Comparison of ENCODE assay signal across 18 cellular contexts in the genomic region with DNA sequence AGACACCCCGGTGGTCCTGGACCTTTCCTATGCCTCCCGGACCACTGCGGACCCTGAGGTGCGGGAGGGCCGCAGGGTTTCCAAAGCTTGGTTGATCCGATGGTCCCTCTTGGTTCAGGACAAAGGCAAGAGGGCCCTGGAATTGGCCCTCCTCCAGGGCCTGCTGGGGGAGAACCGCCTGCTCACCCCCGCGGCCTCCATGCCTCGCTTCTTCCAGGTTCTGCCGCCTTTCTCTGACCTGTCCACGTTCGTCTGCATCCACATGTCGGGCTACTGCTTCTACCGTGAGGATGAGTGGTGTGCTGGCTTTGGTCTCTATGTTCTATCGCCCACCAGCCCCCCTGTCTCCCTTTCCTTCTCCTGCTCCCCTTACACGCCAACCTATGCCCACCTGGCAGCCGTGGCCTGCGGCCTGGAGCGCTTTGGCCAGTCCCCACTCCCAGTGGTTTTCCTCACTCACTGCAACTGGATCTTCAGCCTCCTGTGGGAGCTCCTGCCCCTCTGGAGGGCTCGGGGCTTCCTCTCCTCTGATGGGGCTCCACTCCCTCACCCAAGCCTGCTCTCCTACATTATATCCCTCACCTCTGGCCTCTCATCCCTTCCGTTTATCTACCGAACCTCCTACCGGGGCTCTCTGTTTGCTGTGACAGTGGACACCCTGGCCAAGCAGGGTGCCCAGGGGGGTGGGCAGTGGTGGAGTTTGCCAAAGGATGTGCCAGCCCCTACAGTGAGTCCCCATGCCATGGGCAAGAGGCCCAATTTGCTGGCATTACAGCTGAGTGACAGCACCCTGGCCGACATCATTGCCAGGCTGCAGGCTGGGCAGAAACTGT. TPM values are rescaled to one million over a fixed set of nuclear protein-coding genes. Genes with fewer than 3 reads are reported as not detected.
DNase-seq lines count a peak whose midpoint lies in the region; ATAC-seq and TF ChIP-seq lines count a peak whose summit lies in the region.
"Had no signal": no experiment of that assay in that cellular context is flagged by ENCODE, and none has a peak within 500 bp of the region (broad histone marks: within the 10 kb centered on the region; RNA-seq: fewer than 3 reads in every experiment).

No MANE protein-coding gene starts in this region.

- H3K9me3 ChIP-seq in cardiac muscle cell (ENCODE audit: low read depth) (no peaks in the 10 kb centered on the region), left ventricle myocardium inferior (replicated peaks) (no peaks in the 10 kb centered on the region), upper lobe of left lung (no peaks in the 10 kb centered on the region)

- no peak for TF ChIP-seq POLR2A in upper lobe of left lung (IDR thresholded peaks at IDR 0.05)

- intact Hi-C loops in left ventricle myocardium inferior (cut with micrococcal nuclease): no loop called here

- H3K36me3 ChIP-seq in cardiac muscle cell (peaks cover 13% of the 10 kb centered on the region), left ventricle myocardium inferior (peaks cover 36% of the 10 kb centered on the region), upper lobe of left lung (peaks cover 0 to 41% (median 16%) of the 10 kb centered on the region in 4 donors)

- DNase-seq in cardiac muscle cell (ENCODE audit: low read depth in 1 of 2, low spot score in 1 of 2) (no peak), left ventricle myocardium inferior (no peak), mesenteric fat pad (ENCODE audit: low spot score) (peak; percentile 77), upper lobe of left lung (peak; percentile 8 to 52), NCI-H524 treated with DMSO at 0.1 percent for 48 hours (lab: John Stamatoyannopoulos, UW) (no peak)
- DNase-seq: CD4-positive, alpha-beta T cell; DMS53; MM.1S; NCI-H2029; NCI-H446 treated with DMSO at 0.1 percent for 48 hours; NCI-H526 treated with DMSO at 0.1 percent for 48 hours; SHP77 treated with DMSO at 0.1 percent for 48 hours had no signal

- H3K4me1 ChIP-seq in cardiac muscle cell (ENCODE audit: low read depth) (peaks cover 11% of the 10 kb centered on the region), left ventricle myocardium inferior (peaks cover 20% of the 10 kb centered on the region), upper lobe of left lung (peaks cover 2 to 10% (median 5%) of the 10 kb centered on the region in 4 donors)

- H3K27ac ChIP-seq in cardiac muscle cell (peak overlapping the region; percentile 63), left ventricle myocardium inferior (replicated peaks) (no peak overlapping the region), upper lobe of left lung (no peak overlapping the region)
- H3K27ac ChIP-seq: KMS-11, RWPE1 had no signal

- H3K4me3 ChIP-seq in cardiac muscle cell (no peak overlapping the region), left ventricle myocardium inferior (no peak overlapping the region), upper lobe of left lung (no peak overlapping the region)

- TF ChIP-seq CTCF in cardiac muscle cell (IDR thresholded peaks at IDR 0.05; ENCODE audit: low read depth, low read length): no peak
- TF ChIP-seq CTCF in left ventricle myocardium inferior (IDR thresholded peaks at IDR 0.05; ENCODE audit: borderline replicate concordance): no peak
- no peak for TF ChIP-seq CTCF in upper lobe of left lung (IDR thresholded peaks at IDR 0.05)

- WGBS in upper lobe of left lung, 2 donors: 89 to 90% methylated on average over 24 to 25 of the region's 25 CpGs

- TF ChIP-seq EP300 in upper lobe of left lung (IDR thresholded peaks at IDR 0.05): no peak

- H3K27me3 ChIP-seq in cardiac muscle cell (no peaks in the 10 kb centered on the region), left ventricle myocardium inferior (ENCODE audit: low read depth) (no peaks in the 10 kb centered on the region), upper lobe of left lung (no peaks in the 10 kb centered on the region)

- no peak for ATAC-seq in upper lobe of left lung (ENCODE audit: low FRiP score in 2 of 2)
- ATAC-seq: Panc1 had no signal

RNA-seq across cellular contexts. Expression of a gene that starts 13.8 kb away (rescaled TPM):
- total RNA-seq in cardiac muscle cell (2.3 and 3.3 TPM in 2 replicates), left ventricle myocardium inferior (0.55 TPM), mesenteric fat pad (5.0 TPM), upper lobe of left lung (1 to 10 TPM; 1.1 to 4.2 (median 3.1) TPM)
- polyA plus RNA-seq in cardiac muscle cell: 3.1 and 5.3 TPM in 2 replicates
- total RNA-seq: A172, Daoy had no signal

RNA-seq across cellular contexts. Expression of a gene that starts 14.1 kb away (rescaled TPM):
- total RNA-seq in cardiac muscle cell (62.2 and 90.7 TPM in 2 replicates), left ventricle myocardium inferior (20.5 TPM), mesenteric fat pad (41.4 TPM), upper lobe of left lung (100 to 1,000 TPM in 1 of 6 donors, 10 to 100 TPM in 5; 43.9 to 136 (median 66.4) TPM)
- 34.7 and 35.7 TPM in 2 replicates for polyA plus RNA-seq in cardiac muscle cell

RNA-seq across cellular contexts. Expression of a gene that starts 16.8 kb away (rescaled TPM):
- total RNA-seq in cardiac muscle cell: 37.2 and 56.2 TPM in 2 replicates
- polyA plus RNA-seq in cardiac muscle cell: 21.3 and 30.7 TPM in 2 replicates
- 8.0 TPM for total RNA-seq in left ventricle myocardium inferior
- 11.7 TPM for total RNA-seq in mesenteric fat pad
- 10 to 100 TPM in 5 of 6 donors, 1 to 10 TPM in 1; 5.5 to 18.7 (median 14.4) TPM for total RNA-seq in upper lobe of left lung
- polyA plus RNA-seq: IgD-negative memory B cell had no signal

RNA-seq across cellular contexts. Expression of a gene that starts 26.9 kb away (rescaled TPM):
- total RNA-seq in cardiac muscle cell (60.4 and 63.9 TPM in 2 replicates), left ventricle myocardium inferior (74.8 TPM), mesenteric fat pad (50.1 TPM), upper lobe of left lung (10 to 100 TPM; 34.9 to 88.0 (median 52.6) TPM)
- polyA plus RNA-seq in cardiac muscle cell: 163 TPM in 2 replicates

RNA-seq across cellular contexts. Expression of a gene that starts 47.7 kb away (rescaled TPM):
- total RNA-seq in cardiac muscle cell (56.8 and 117 TPM in 2 replicates), left ventricle myocardium inferior (20.6 TPM), mesenteric fat pad (41.3 TPM), upper lobe of left lung (10 to 100 TPM in 5 of 6 donors, 1 to 10 TPM in 1; 8.5 to 98.5 (median 42.1) TPM)
- polyA plus RNA-seq in cardiac muscle cell: 83.2 and 120 TPM in 2 replicates
- total RNA-seq: A172; CD4-positive, alpha-beta T cell had no signal

Comparison
In these comparisons a context has a peak if more than half of its experiments do, and no peak if none do; other contexts are left out.
1. DNase-seq: peak in mesenteric fat pad (single experiment) and upper lobe of left lung (2 of 2); none in cardiac muscle cell (0 of 2), left ventricle myocardium inferior (single experiment) and NCI-H524 treated with DMSO at 0.1 percent for 48 hours (single experiment).